ENCODE assay signal across 8 cellular contexts in genomic region chr1:26500488-26501175, GRCh38. TPM values are rescaled to one million over a fixed set of nuclear protein-coding genes. Genes with fewer than 3 reads are reported as not detected.
A peak's percentile ranks its signal among the peaks of the same experiment; 100 is the strongest.
DNase-seq lines count a peak whose midpoint lies in the region; ATAC-seq and TF ChIP-seq lines count a peak whose summit lies in the region.

No MANE protein-coding gene starts in this region.

- H3K9me3 ChIP-seq in DND-41 (ENCODE audit: insufficient read depth, low read length, severe bottlenecking) (no peaks in the 10 kb centered on the region), testis (no peaks in the 10 kb centered on the region)

- H3K36me3 Mint-ChIP-seq in activated naive CD4-positive, alpha-beta T cell treated with anti-CD3 and anti-CD28 coated beads, Interleukin-2, amount 50 U/mL, for 24 hours: no peaks in the 10 kb centered on the region
- H3K36me3 Mint-ChIP-seq in glutamatergic neuron (ENCODE audit: unreplicated experiment) (no peaks in the 10 kb centered on the region), osteocyte (ENCODE audit: unreplicated experiment) (no peaks in the 10 kb centered on the region)

- DNase-seq in DND-41: peak; percentile 92
- peak; percentile 48 to 86 for DNase-seq in Kasumi-1 (lab: John Stamatoyannopoulos, UW)
- peak; percentile 76 for DNase-seq in SK-MEL-5 (ENCODE audit: low read depth, low spot score)
- DNase-seq in glutamatergic neuron: peak; percentile 91
- DNase-seq in osteocyte (ENCODE audit: extremely low spot score, unreplicated experiment): peak; percentile 97
- DNase-seq in testis: peak; percentile 92

- H3K27ac ChIP-seq in DND-41 (ENCODE audit: low read length) (peak overlapping the region; percentile 94), testis (peak overlapping the region; percentile 91 to 96)

- no peak for TF ChIP-seq POLR2A in testis (IDR thresholded peaks at IDR 0.05)

- peaks cover 27% of the 10 kb centered on the region for H3K4me1 ChIP-seq in DND-41 (ENCODE audit: insufficient read depth, low read length)
- H3K4me1 ChIP-seq in testis: peaks cover 7% of the 10 kb centered on the region

- H3K4me1 Mint-ChIP-seq in activated naive CD4-positive, alpha-beta T cell treated with anti-CD3 and anti-CD28 coated beads, Interleukin-2, amount 50 U/mL, for 24 hours: peaks cover 5% of the 10 kb centered on the region
- H3K4me1 Mint-ChIP-seq in glutamatergic neuron (ENCODE audit: low read depth, unreplicated experiment) (peaks cover 4% of the 10 kb centered on the region), osteocyte (ENCODE audit: unreplicated experiment) (peaks cover 10% of the 10 kb centered on the region)

- TF ChIP-seq CTCF in DND-41 (IDR thresholded peaks at IDR 0.05; ENCODE audit: borderline replicate concordance, extremely low read depth, low read length, poor library complexity, severe bottlenecking) (no peak), glutamatergic neuron (IDR thresholded peaks at IDR 0.05; ENCODE audit: partially characterized antibody, unreplicated experiment) (peak; percentile 53), osteocyte (IDR thresholded peaks at IDR 0.05) (no peak), testis (IDR thresholded peaks at IDR 0.05) (no peak)

- no peaks in the 10 kb centered on the region for H3K9me3 Mint-ChIP-seq in activated naive CD4-positive, alpha-beta T cell treated with anti-CD3 and anti-CD28 coated beads, Interleukin-2, amount 50 U/mL, for 24 hours
- no peaks in the 10 kb centered on the region for H3K9me3 Mint-ChIP-seq in glutamatergic neuron (ENCODE audit: unreplicated experiment)
- H3K9me3 Mint-ChIP-seq in osteocyte (ENCODE audit: unreplicated experiment): no peaks in the 10 kb centered on the region

- 0 to 1% methylated on average over 1 to 62 of the region's 74 CpGs for WGBS in testis, 2 donors

- H3K4me2 ChIP-seq in DND-41 (ENCODE audit: insufficient read depth, low read length): peak overlapping the region; percentile 70

- peak overlapping the region; percentile 90 for H3K27ac Mint-ChIP-seq in activated naive CD4-positive, alpha-beta T cell treated with anti-CD3 and anti-CD28 coated beads, Interleukin-2, amount 50 U/mL, for 24 hours
- H3K27ac Mint-ChIP-seq in glutamatergic neuron (ENCODE audit: unreplicated experiment) (no peak overlapping the region), osteocyte (ENCODE audit: unreplicated experiment) (peak overlapping the region; percentile 91)

- in situ Hi-C loops in SK-MEL-5 (cut with HindIII; ENCODE audit: low pct_unique_long_range_greater_than_20kb, low sequenced_read_pairs): no loop called here

- peak overlapping the region; percentile 67 to 73 for H3K4me3 ChIP-seq in DND-41 (ENCODE audit: low read depth in 1 of 2, low read length in 2 of 2)
- H3K4me3 ChIP-seq in testis: peak overlapping the region; percentile 55 to 87

- H4K20me1 ChIP-seq in DND-41 (ENCODE audit: insufficient read depth, low read length): no peaks in the 10 kb centered on the region

- H3K27me3 Mint-ChIP-seq in activated naive CD4-positive, alpha-beta T cell treated with anti-CD3 and anti-CD28 coated beads, Interleukin-2, amount 50 U/mL, for 24 hours: no peaks in the 10 kb centered on the region
- peaks cover 2% of the 10 kb centered on the region for H3K27me3 Mint-ChIP-seq in glutamatergic neuron (ENCODE audit: unreplicated experiment)
- no peaks in the 10 kb centered on the region for H3K27me3 Mint-ChIP-seq in osteocyte (ENCODE audit: unreplicated experiment)

- ATAC-seq in DND-41 (ENCODE audit: insufficient read depth, low read depth): peak; percentile 74
- ATAC-seq in GM21825 (IDR thresholded peaks at IDR 0.05; ENCODE audit: unreplicated experiment): peak; percentile 53

- H3K9ac ChIP-seq in DND-41 (ENCODE audit: low read depth, low read length): peak overlapping the region; percentile 81

- H3K36me3 ChIP-seq in DND-41 (ENCODE audit: insufficient read depth, low read length) (no peaks in the 10 kb centered on the region), testis (ENCODE audit: low read depth, missing control alignments) (no peaks in the 10 kb centered on the region)

- intact Hi-C loops in testis (cut with DNase I; ENCODE audit: low total_unique reads): no loop called here

- peak overlapping the region; percentile 97 for H2AFZ ChIP-seq in DND-41 (ENCODE audit: low read depth, low read length)

- peaks cover 10% of the 10 kb centered on the region; the same call in 1 of the 2 replicates for H3K79me2 ChIP-seq in DND-41 (ENCODE audit: insufficient read depth, low read length)

- peak overlapping the region; percentile 87 for H3K4me3 Mint-ChIP-seq in activated naive CD4-positive, alpha-beta T cell treated with anti-CD3 and anti-CD28 coated beads, Interleukin-2, amount 50 U/mL, for 24 hours
- peak overlapping the region; percentile 83 for H3K4me3 Mint-ChIP-seq in glutamatergic neuron (ENCODE audit: unreplicated experiment)
- peak overlapping the region; percentile 83 for H3K4me3 Mint-ChIP-seq in osteocyte (ENCODE audit: unreplicated experiment)

- H3K27me3 ChIP-seq in DND-41 (ENCODE audit: insufficient read depth, low read length, poor library complexity): no peaks in the 10 kb centered on the region
- no peaks in the 10 kb centered on the region for H3K27me3 ChIP-seq in testis

RNA-seq across cellular contexts. Expression of gene HMGN2, which starts 28.4 kb away (rescaled TPM):
- 279 and 288 TPM in 2 replicates for total RNA-seq in SK-MEL-5 (2014; rRNA removed; shearing (Covaris generic))
- polyA plus RNA-seq in SK-MEL-5 (2015; cell fraction: cytosol; rRNA removed): 364 and 381 TPM in 2 replicates
- 360 and 469 TPM in 2 replicates for polyA plus RNA-seq in SK-MEL-5 (2015; cell fraction: nucleus; rRNA removed)
- total RNA-seq in glutamatergic neuron (ENCODE audit: unreplicated experiment) (187 TPM), osteocyte (295 and 296 TPM in 2 replicates), testis (100 to 1,000 TPM; 244 to 285 TPM)
- 392 TPM for polyA plus RNA-seq in testis (ENCODE audit: insufficient read depth, low read depth, low replicate concordance)

RNA-seq across cellular contexts. Expression of gene RPS6KA1, which starts 28.9 kb away (rescaled TPM):
- 19.3 and 20.6 TPM in 2 replicates for total RNA-seq in SK-MEL-5 (2014; rRNA removed; shearing (Covaris generic))
- polyA plus RNA-seq in SK-MEL-5 (2015; cell fraction: cytosol; rRNA removed): 19.4 and 36.7 TPM in 2 replicates
- polyA plus RNA-seq in SK-MEL-5 (2015; cell fraction: nucleus; rRNA removed): 14.9 and 27.5 TPM in 2 replicates
- total RNA-seq in glutamatergic neuron (ENCODE audit: unreplicated experiment) (10.8 TPM), osteocyte (4.4 TPM in 2 replicates), testis (10 to 100 TPM; 14.9 to 24.2 TPM)
- 15.6 TPM for polyA plus RNA-seq in testis (ENCODE audit: insufficient read depth, low read depth, low replicate concordance)

Comparison
In these comparisons a context has a peak if more than half of its experiments do, and no peak if none do; other contexts are left out.
1. Peak in every context shown above with its lines: DNase-seq, ATAC-seq, H3K4me3 ChIP-seq and H3K27ac ChIP-seq.